Comparison of ENCODE assay signal across 20 cellular contexts in genomic region chr6:43011207-43011606, GRCh38. TPM values are rescaled to one million over a fixed set of nuclear protein-coding genes. Genes with fewer than 3 reads are reported as not detected.
DNase-seq lines count a peak whose midpoint lies in the region; ATAC-seq and TF ChIP-seq lines count a peak whose summit lies in the region.
"Had no signal": no experiment of that assay in that cellular context is flagged by ENCODE, and none has a peak within 500 bp of the region (broad histone marks: within the 10 kb centered on the region; RNA-seq: fewer than 3 reads in every experiment).

No MANE protein-coding gene starts in this region.

- no peaks in the 10 kb centered on the region for H3K9me3 Mint-ChIP-seq in endothelial cell (ENCODE audit: unreplicated experiment)
- no peaks in the 10 kb centered on the region for H3K9me3 Mint-ChIP-seq in stimulated activated naive B cell treated with anti-CD40 and anti-IgM and Interleukin-4, amounts not matched to agents 10 μg/mL and 1 μg/mL and 100 μg/mL, for 72 hours
- H3K9me3 Mint-ChIP-seq: memory B cell; naive thymus-derived CD8-positive, alpha-beta T cell had no signal

- peaks cover 53% of the 10 kb centered on the region for H3K36me3 Mint-ChIP-seq in endothelial cell (ENCODE audit: low read depth, unreplicated experiment)
- peaks cover 24 to 58% of the 10 kb centered on the region in 2 donors for H3K36me3 Mint-ChIP-seq in stimulated activated naive B cell treated with anti-CD40 and anti-IgM and Interleukin-4, amounts not matched to agents 10 μg/mL and 1 μg/mL and 100 μg/mL, for 72 hours

- peak overlapping the region; percentile 27 for H3K4me3 Mint-ChIP-seq in endothelial cell (ENCODE audit: unreplicated experiment)
- H3K4me3 Mint-ChIP-seq in stimulated activated naive B cell treated with anti-CD40 and anti-IgM and Interleukin-4, amounts not matched to agents 10 μg/mL and 1 μg/mL and 100 μg/mL, for 72 hours = no peak overlapping the region
- H3K4me3 Mint-ChIP-seq: memory B cell had no signal

- H3K36me3 ChIP-seq in lower lobe of right lung = peaks cover 58% of the 10 kb centered on the region

- H3K4me3 ChIP-seq in NB4 (ENCODE audit: low read depth, low read length) (no peak overlapping the region), lower lobe of right lung (no peak overlapping the region)
- H3K4me3 ChIP-seq: ascending aorta, MG63 had no signal

- H3K4me1 ChIP-seq in lower lobe of right lung = peaks cover 28% of the 10 kb centered on the region

- intact Hi-C loops in Right ventricle myocardium superior (cut with DNase I) (no loop called here), cardiac septum (cut with DNase I) (loop anchor here (5.0 kb wide), 1 partner anchor 109 kb away; no protein-coding TSS in a partner anchor), lower lobe of right lung (cut with DNase I) (no loop called here)

- no peak for ATAC-seq in Right ventricle myocardium superior (ENCODE audit: poor library complexity)
- ATAC-seq in stimulated activated naive B cell treated with anti-CD40 and anti-IgM and Interleukin-4, amounts not matched to agents 10 μg/mL and 1 μg/mL and 100 μg/mL, for 72 hours (replicated peaks) = no peak
- no peak for ATAC-seq in HG02885 (IDR thresholded peaks at IDR 0.05; ENCODE audit: poor library complexity, unreplicated experiment)
- ATAC-seq in lower lobe of right lung = no peak
- ATAC-seq: naive thymus-derived CD8-positive, alpha-beta T cell had no signal

- H3K4me1 Mint-ChIP-seq in endothelial cell (ENCODE audit: unreplicated experiment) = peaks cover 44% of the 10 kb centered on the region
- H3K4me1 Mint-ChIP-seq in stimulated activated naive B cell treated with anti-CD40 and anti-IgM and Interleukin-4, amounts not matched to agents 10 μg/mL and 1 μg/mL and 100 μg/mL, for 72 hours = peaks cover 36 to 62% of the 10 kb centered on the region in 2 donors

- no peak overlapping the region for H3K27ac ChIP-seq in lower lobe of right lung
- H3K27ac ChIP-seq: ascending aorta had no signal

- no peak overlapping the region for H3K27ac Mint-ChIP-seq in endothelial cell (ENCODE audit: unreplicated experiment)
- peak overlapping the region; percentile 51 for H3K27ac Mint-ChIP-seq in stimulated activated naive B cell treated with anti-CD40 and anti-IgM and Interleukin-4, amounts not matched to agents 10 μg/mL and 1 μg/mL and 100 μg/mL, for 72 hours

- H3K27me3 Mint-ChIP-seq in endothelial cell (ENCODE audit: unreplicated experiment) = peaks cover 9% of the 10 kb centered on the region
- no peaks in the 10 kb centered on the region for H3K27me3 Mint-ChIP-seq in stimulated activated naive B cell treated with anti-CD40 and anti-IgM and Interleukin-4, amounts not matched to agents 10 μg/mL and 1 μg/mL and 100 μg/mL, for 72 hours
- H3K27me3 Mint-ChIP-seq: memory B cell; naive thymus-derived CD8-positive, alpha-beta T cell had no signal

- no peaks in the 10 kb centered on the region for H3K27me3 ChIP-seq in lower lobe of right lung (ENCODE audit: low read depth)
- H3K27me3 ChIP-seq: ascending aorta, MG63 had no signal

- DNase-seq in Right ventricle myocardium superior = peak; percentile 27
- DNase-seq in cardiac septum (ENCODE audit: low spot score) = no peak
- peak; percentile 23 for DNase-seq in NB4 (ENCODE audit: low read depth)
- no peak for DNase-seq in endothelial cell (ENCODE audit: low spot score)
- DNase-seq in stimulated activated naive B cell treated with anti-CD40 and anti-IgM and Interleukin-4, amounts not matched to agents 10 μg/mL and 1 μg/mL and 100 μg/mL, for 72 hours = no peak
- no peak for DNase-seq in lower lobe of right lung
- no peak for DNase-seq in hepatic stellate cell (ENCODE audit: low spot score)
- DNase-seq: activated CD4-positive, CD25-positive, alpha-beta regulatory T cell treated with anti-CD3 and anti-CD28 coated beads, Interleukin-2, amount 50 U/mL, for 72 hours; cerebellar nuclear complex; effector CD4-positive, alpha-beta T cell; MG63; naive thymus-derived CD8-positive, alpha-beta T cell; NCI-H146; NCI-H524 treated with DMSO at 0.1 percent for 48 hours; SK-N-SH; stimulated activated naive CD4-positive, alpha-beta T cell; trophoblast cell had no signal

- H3K9me3 ChIP-seq in lower lobe of right lung = no peaks in the 10 kb centered on the region
- H3K9me3 ChIP-seq: ascending aorta, MG63, SK-N-SH had no signal

- TF ChIP-seq CTCF in NB4 (IDR thresholded peaks at IDR 0.05; ENCODE audit: low read depth, low read length) = no peak
- TF ChIP-seq CTCF in endothelial cell (IDR thresholded peaks at IDR 0.05; ENCODE audit: unreplicated experiment) = no peak
- no peak for TF ChIP-seq CTCF in lower lobe of right lung (IDR thresholded peaks at IDR 0.05)

- no peak for TF ChIP-seq POLR2A in NB4 (IDR thresholded peaks at IDR 0.05; ENCODE audit: extremely low read depth, insufficient read length)

RNA-seq across cellular contexts. Expression of gene MEA1, which starts 2.5 kb away (rescaled TPM):
- total RNA-seq in Right ventricle myocardium superior = 26.7 TPM
- total RNA-seq in cardiac septum = 33.8 TPM
- 61.0 TPM for total RNA-seq in endothelial cell (ENCODE audit: unreplicated experiment)
- 44.8 TPM for total RNA-seq in lower lobe of right lung

RNA-seq across cellular contexts. Expression of gene KLHDC3, which starts 2.8 kb away (rescaled TPM):
- 147 TPM for total RNA-seq in Right ventricle myocardium superior
- 74.9 TPM for total RNA-seq in cardiac septum
- total RNA-seq in endothelial cell (ENCODE audit: unreplicated experiment) = 154 TPM
- 59.3 TPM for total RNA-seq in lower lobe of right lung

RNA-seq across cellular contexts. Expression of gene RRP36, which starts 10.2 kb away (rescaled TPM):
- total RNA-seq in Right ventricle myocardium superior (22.9 TPM), cardiac septum (26.4 TPM), endothelial cell (ENCODE audit: unreplicated experiment) (82.1 TPM), lower lobe of right lung (35.3 TPM)

RNA-seq across cellular contexts. Expression of gene PPP2R5D, which starts 26.8 kb away (rescaled TPM):
- total RNA-seq in Right ventricle myocardium superior (34.6 TPM), cardiac septum (25.3 TPM), endothelial cell (ENCODE audit: unreplicated experiment) (58.0 TPM), lower lobe of right lung (24.5 TPM)

RNA-seq across cellular contexts. Expression of gene PEX6, which starts 32.2 kb away (rescaled TPM):
- 27.1 TPM for total RNA-seq in Right ventricle myocardium superior
- 14.6 TPM for total RNA-seq in cardiac septum
- total RNA-seq in endothelial cell (ENCODE audit: unreplicated experiment) = 26.1 TPM
- total RNA-seq in lower lobe of right lung = 33.3 TPM

Comparison
In these comparisons a context has a peak if more than half of its experiments do, and no peak if none do; other contexts are left out.
1. DNase-seq: peak in Right ventricle myocardium superior (single experiment) and NB4 (single experiment); none in cardiac septum (single experiment), endothelial cell (single experiment), stimulated activated naive B cell treated with anti-CD40 and anti-IgM and Interleukin-4, amounts not matched to agents 10 μg/mL and 1 μg/mL and 100 μg/mL, for 72 hours (single experiment), lower lobe of right lung (single experiment) and hepatic stellate cell (single experiment).